Comparison of ENCODE assay signal across 7 cellular contexts in genomic region chr12:74689071-74689655, GRCh38.
DNase-seq lines count a peak whose midpoint lies in the region; ATAC-seq and TF ChIP-seq lines count a peak whose summit lies in the region.

No MANE protein-coding gene starts in this region.

- no peak overlapping the region for H3K4me3 ChIP-seq in IMR-90 (ENCODE audit: insufficient read depth, low read depth, low read length)
- no peak overlapping the region for H3K4me3 ChIP-seq in Panc1 (ENCODE audit: low read depth in 2 of 2, low read length in 2 of 2)
- H3K4me3 ChIP-seq in gastrocnemius medialis, result no peak overlapping the region

- no peak overlapping the region for H2BK20ac ChIP-seq in IMR-90 (ENCODE audit: low read depth, low read length)

- H2BK120ac ChIP-seq in IMR-90 (ENCODE audit: low read depth, low read length), result no peak overlapping the region

- no peak for ATAC-seq in IMR-90 (ENCODE audit: low read depth)
- ATAC-seq in Panc1, result no peak
- no peak for ATAC-seq in gastrocnemius medialis
- ATAC-seq in stimulated activated effector memory CD8-positive, alpha-beta T cell treated with anti-CD3 and anti-CD28 coated beads, Interleukin-12 subunit alpha, Interleukin-12 subunit beta, amount 100 ng/mL, for 72 hours, result no peak

- H3K4me3 Mint-ChIP-seq in stimulated activated effector memory CD8-positive, alpha-beta T cell treated with anti-CD3 and anti-CD28 coated beads, Interleukin-12 subunit alpha, Interleukin-12 subunit beta, amount 100 ng/mL, for 72 hours, result no peak overlapping the region

- peak; percentile 69 for DNase-seq in IMR-90
- peak; percentile 33 for DNase-seq in Panc1 (ENCODE audit: low read depth, low spot score)
- peak; percentile 83 for DNase-seq in fibroblast of peridontal ligament (ENCODE audit: extremely low read depth)
- no peak for DNase-seq in gastrocnemius medialis
- no peak for DNase-seq in stimulated activated effector memory CD8-positive, alpha-beta T cell treated with anti-CD3 and anti-CD28 coated beads, Interleukin-12 subunit alpha, Interleukin-12 subunit beta, amount 100 ng/mL, for 72 hours (ENCODE audit: low spot score in 2 of 2)
- DNase-seq in DMS79 treated with DMSO at 0.1 percent for 48 hours (lab: John Stamatoyannopoulos, UW), result no peak

- H3K9me3 Mint-ChIP-seq in stimulated activated effector memory CD8-positive, alpha-beta T cell treated with anti-CD3 and anti-CD28 coated beads, Interleukin-12 subunit alpha, Interleukin-12 subunit beta, amount 100 ng/mL, for 72 hours, result no peaks in the 10 kb centered on the region

- H3K4ac ChIP-seq in IMR-90 (ENCODE audit: low read depth, low read length), result no peak overlapping the region

- no peaks in the 10 kb centered on the region for H3K9me1 ChIP-seq in IMR-90 (ENCODE audit: insufficient read depth, low read length)

- peak; percentile 58 for TF ChIP-seq RAD21 in IMR-90 (IDR thresholded peaks at IDR 0.05; ENCODE audit: low read length)

- no peaks in the 10 kb centered on the region for H3K4me1 Mint-ChIP-seq in stimulated activated effector memory CD8-positive, alpha-beta T cell treated with anti-CD3 and anti-CD28 coated beads, Interleukin-12 subunit alpha, Interleukin-12 subunit beta, amount 100 ng/mL, for 72 hours

- no peak overlapping the region for H2AK5ac ChIP-seq in IMR-90 (ENCODE audit: low read depth, low read length)

- H3K27me3 ChIP-seq in IMR-90 (ENCODE audit: control insufficient read depth, insufficient read depth, low read length) (no peaks in the 10 kb centered on the region), Panc1 (ENCODE audit: control insufficient read depth, insufficient read depth, low read length) (no peaks in the 10 kb centered on the region), gastrocnemius medialis (no peaks in the 10 kb centered on the region)

- H3K79me1 ChIP-seq in IMR-90 (ENCODE audit: low read depth in 1 of 2, low read length in 2 of 2), result no peaks in the 10 kb centered on the region

- in situ Hi-C loops in IMR-90 (cut with MboI; ENCODE audit: low sequenced_read_pairs) (loop anchor here (25.0 kb wide), 1 partner anchor 598 kb away; no protein-coding TSS in a partner anchor), Panc1 (cut with HindIII; ENCODE audit: low pct_unique_long_range_greater_than_20kb, low sequenced_read_pairs) (no loop called here), gastrocnemius medialis (cut with MboI; ENCODE audit: low sequenced_read_pairs in 4 of 4) (no loop called here)

- H3K36me3 Mint-ChIP-seq in stimulated activated effector memory CD8-positive, alpha-beta T cell treated with anti-CD3 and anti-CD28 coated beads, Interleukin-12 subunit alpha, Interleukin-12 subunit beta, amount 100 ng/mL, for 72 hours, result no peaks in the 10 kb centered on the region

- no peaks in the 10 kb centered on the region for H3K4me1 ChIP-seq in IMR-90 (ENCODE audit: control insufficient read depth, insufficient read depth, low read length)
- no peaks in the 10 kb centered on the region; the same call in 1 of the 2 replicates for H3K4me1 ChIP-seq in Panc1 (ENCODE audit: control insufficient read depth, insufficient read depth, low read length)
- no peaks in the 10 kb centered on the region for H3K4me1 ChIP-seq in gastrocnemius medialis

- no peak overlapping the region for H3K27ac Mint-ChIP-seq in stimulated activated effector memory CD8-positive, alpha-beta T cell treated with anti-CD3 and anti-CD28 coated beads, Interleukin-12 subunit alpha, Interleukin-12 subunit beta, amount 100 ng/mL, for 72 hours

- H4K20me1 ChIP-seq in IMR-90 (ENCODE audit: insufficient read depth, low read length), result no peaks in the 10 kb centered on the region

- no peak overlapping the region for H4K5ac ChIP-seq in IMR-90 (ENCODE audit: low read depth, low read length)

- POLR2A ChIA-PET in IMR-90 (lab: Charles Lee; ENCODE audit: unreplicated experiment), result interaction anchor here (0.5 kb wide), 1 partner anchor 192 kb away, joined by 11 read pairs; no protein-coding TSS in a partner anchor
- POLR2A ChIA-PET in Panc1 (lab: Charles Lee), result interaction anchor here (0.7 kb wide), 1 partner anchor 1358 kb away, joined by 4 read pairs; no protein-coding TSS in a partner anchor

- no peak overlapping the region for H2BK15ac ChIP-seq in IMR-90 (ENCODE audit: low read depth, low read length)

- TF ChIP-seq POLR2A in IMR-90 (IDR thresholded peaks at IDR 0.05; ENCODE audit: low read depth, low read length) (no peak), gastrocnemius medialis (IDR thresholded peaks at IDR 0.05) (no peak)

- no peak overlapping the region for H3K23ac ChIP-seq in IMR-90 (ENCODE audit: low read depth, low read length)

- H3K9ac ChIP-seq in IMR-90 (ENCODE audit: low read depth, low read length), result no peak overlapping the region

- no peak overlapping the region for H2AFZ ChIP-seq in IMR-90 (replicated peaks; ENCODE audit: low read length, poor library complexity)

- H3K27ac ChIP-seq in IMR-90 (ENCODE audit: insufficient read depth, low read length) (no peak overlapping the region), Panc1 (ENCODE audit: low read length) (no peak overlapping the region; the same call in 1 of the 2 replicates), gastrocnemius medialis (no peak overlapping the region)

- no peak overlapping the region for H4K91ac ChIP-seq in IMR-90 (ENCODE audit: insufficient read depth, low read depth, low read length)

- no peak overlapping the region for H3K18ac ChIP-seq in IMR-90 (ENCODE audit: low read depth, low read length)

- intact Hi-C loops in IMR-90 (cut with micrococcal nuclease), result loop anchor here (1.0 to 5.0 kb wide), 3 partner anchors 600 to 816 kb away; no protein-coding TSS in a partner anchor
- intact Hi-C loops in Panc1 (cut with micrococcal nuclease; ENCODE audit: unreplicated experiment), result no loop called here
- intact Hi-C loops in gastrocnemius medialis (cut with DNase I; ENCODE audit: low total_unique reads), result no loop called here

- H2BK5ac ChIP-seq in IMR-90 (ENCODE audit: low read depth, low read length, poor library complexity, severe bottlenecking), result no peak overlapping the region

- H3K14ac ChIP-seq in IMR-90 (replicated peaks; ENCODE audit: low read depth, low read length), result no peak overlapping the region

- H3K9me3 ChIP-seq in IMR-90 (ENCODE audit: control insufficient read depth, insufficient read depth, low read length), result no peaks in the 10 kb centered on the region
- H3K9me3 ChIP-seq in Panc1 (ENCODE audit: control insufficient read depth, insufficient read depth, low read depth, low read length), result peaks cover 14% of the 10 kb centered on the region; the same call in 1 of the 2 replicates
- no peaks in the 10 kb centered on the region for H3K9me3 ChIP-seq in gastrocnemius medialis

- TF ChIP-seq CTCF in GM12872 (IDR thresholded peaks at IDR 0.05; ENCODE audit: insufficient read depth, low read depth, low read length) (peak; percentile 45), IMR-90 (conservative IDR thresholded peaks at IDR 0.05; ENCODE audit: low read depth, low read length) (peak; percentile 63), Panc1 (IDR thresholded peaks at IDR 0.05) (peak; percentile 71; the same call in 1 of the 2 replicates), gastrocnemius medialis (IDR thresholded peaks at IDR 0.05 in 4 of 5, conservative IDR thresholded peaks at IDR 0.05 in 1 of 5) (peak in 3 of 5 experiments; percentile 18 to 51 (median 43))

- H3K4me2 ChIP-seq in IMR-90 (ENCODE audit: low read depth, low read length), result no peak overlapping the region

- CTCF ChIA-PET in IMR-90 (lab: Yijun Ruan, JAX), result interaction anchor here (0.8 to 1.3 kb wide), 3 partner anchors 11 to 34 kb away, joined by 3 to 4 read pairs (median 4); no protein-coding TSS in a partner anchor
- CTCF ChIA-PET in Panc1 (lab: Charles Lee), result no interaction called here

- H3K56ac ChIP-seq in IMR-90 (ENCODE audit: extremely low read depth, insufficient read depth, low read length), result no peak overlapping the region

- H4K8ac ChIP-seq in IMR-90 (ENCODE audit: low read depth in 2 of 2, low read length in 2 of 2), result no peak overlapping the region

- H3K36me3 ChIP-seq in IMR-90 (ENCODE audit: control insufficient read depth, insufficient read depth, low read length), result no peaks in the 10 kb centered on the region
- no peaks in the 10 kb centered on the region for H3K36me3 ChIP-seq in Panc1 (ENCODE audit: control insufficient read depth, insufficient read depth, low read length)
- H3K36me3 ChIP-seq in gastrocnemius medialis, result no peaks in the 10 kb centered on the region

- BruUV-seq in IMR-90 (replicated peaks; lab: Mats Ljungman, UMichigan) (no TSS peak), Panc1 (replicated peaks; lab: Mats Ljungman, UMichigan) (no TSS peak)

- dilution Hi-C loops in IMR-90 (cut with HindIII; ENCODE audit: low sequenced_read_pairs, unreplicated experiment), result no loop called here

- H2AK9ac ChIP-seq in IMR-90 (replicated peaks; ENCODE audit: low read depth, low read length, poor library complexity), result no peak overlapping the region

- no CpG with 5 or more reads among the region's 3 CpGs for WGBS in IMR-90 (ENCODE audit: extremely low coverage in 2 of 2, insufficient read length in 1 of 2), 2 experiments

TF ChIP-seq in IMR-90, 13 proteins besides CTCF, POLR2A, EP300 and RAD21:
- TF ChIP-seq, protein P1, sequence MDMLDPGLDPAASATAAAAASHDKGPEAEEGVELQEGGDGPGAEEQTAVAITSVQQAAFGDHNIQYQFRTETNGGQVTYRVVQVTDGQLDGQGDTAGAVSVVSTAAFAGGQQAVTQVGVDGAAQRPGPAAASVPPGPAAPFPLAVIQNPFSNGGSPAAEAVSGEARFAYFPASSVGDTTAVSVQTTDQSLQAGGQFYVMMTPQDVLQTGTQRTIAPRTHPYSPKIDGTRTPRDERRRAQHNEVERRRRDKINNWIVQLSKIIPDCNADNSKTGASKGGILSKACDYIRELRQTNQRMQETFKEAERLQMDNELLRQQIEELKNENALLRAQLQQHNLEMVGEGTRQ (IDR thresholded peaks at IDR 0.05; ENCODE audit: low read depth, low read length), result no peak
- TF ChIP-seq SMC3 (IDR thresholded peaks at IDR 0.05; ENCODE audit: low read depth, low read length), result peak; percentile 46

Comparison
In these comparisons a context has a peak if more than half of its experiments do, and no peak if none do; other contexts are left out.
1. DNase-seq: peak in IMR-90 (single experiment), Panc1 (single experiment) and fibroblast of peridontal ligament (single experiment); none in gastrocnemius medialis (0 of 2), stimulated activated effector memory CD8-positive, alpha-beta T cell treated with anti-CD3 and anti-CD28 coated beads, Interleukin-12 subunit alpha, Interleukin-12 subunit beta, amount 100 ng/mL, for 72 hours (0 of 2) and DMS79 treated with DMSO at 0.1 percent for 48 hours (single experiment).
2. Peak in every context shown above with its lines, with median percentiles within 50 percentile points of each other: CTCF ChIP-seq.